10 cellular contexts compared by ENCODE assay signal in the genomic region with DNA sequence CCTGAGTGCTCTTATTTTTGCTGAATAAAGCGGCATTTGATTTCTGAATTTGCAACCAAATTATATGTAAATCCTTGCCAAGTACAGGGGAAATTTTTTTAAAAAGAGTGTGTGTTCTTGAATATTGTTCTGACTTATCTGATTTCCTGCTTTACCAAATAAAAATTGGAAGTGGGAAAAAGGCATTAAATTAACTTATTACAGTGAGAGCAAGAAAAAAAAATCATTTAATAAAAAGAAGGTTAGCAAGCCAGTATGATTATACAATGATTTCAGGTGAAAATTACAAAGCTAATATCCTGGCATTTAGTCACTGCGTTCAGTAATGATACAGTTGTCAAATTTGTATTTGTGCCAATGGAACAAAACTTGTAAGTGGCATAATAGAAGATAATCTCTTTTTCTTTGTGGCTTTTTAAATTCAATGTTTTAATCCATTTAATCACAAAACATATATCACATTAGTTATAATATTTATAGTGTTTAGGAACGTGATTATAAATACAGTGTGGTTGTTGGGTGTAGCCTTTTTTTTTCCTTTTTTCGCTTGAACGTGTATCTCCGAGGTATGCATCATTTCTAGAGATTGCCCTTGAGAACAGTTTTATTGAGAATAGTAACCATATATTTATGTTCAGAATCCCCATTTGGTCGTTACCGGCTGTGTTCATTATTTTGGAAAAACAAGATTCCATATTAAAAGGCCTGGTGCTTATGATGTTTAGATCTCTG.
A peak's percentile ranks its signal among the peaks of the same experiment; 100 is the strongest.
DNase-seq lines count a peak whose midpoint lies in the region; ATAC-seq, FAIRE-seq and TF ChIP-seq lines count a peak whose summit lies in the region.
"Had no signal": no experiment of that assay in that cellular context is flagged by ENCODE, and none has a peak within 500 bp of the region (broad histone marks: within the 10 kb centered on the region; RNA-seq: fewer than 3 reads in every experiment).

No MANE protein-coding gene starts in this region.

- H3K9me3 Mint-ChIP-seq in activated CD8-positive, alpha-beta memory T cell treated with anti-CD3 and anti-CD28 coated beads, Interleukin-2, amount 10 ng/mL, durations not matched to agents 7 days and 5 days (ENCODE audit: low read depth), result no peaks in the 10 kb centered on the region
- H3K9me3 Mint-ChIP-seq in activated CD8-positive, alpha-beta T cell treated with anti-CD3 and anti-CD28 coated beads, Interleukin-2, amount 10 ng/mL, durations not matched to agents 7 days and 5 days (ENCODE audit: insufficient read depth), result no peaks in the 10 kb centered on the region
- H3K9me3 Mint-ChIP-seq: H9 had no signal

- ATAC-seq in activated CD8-positive, alpha-beta memory T cell treated with anti-CD3 and anti-CD28 coated beads, Interleukin-2, amount 10 ng/mL, durations not matched to agents 7 days and 5 days, result no peak
- no peak for ATAC-seq in activated CD8-positive, alpha-beta T cell treated with anti-CD3 and anti-CD28 coated beads, Interleukin-2, amount 10 ng/mL, durations not matched to agents 7 days and 5 days
- ATAC-seq in thoracic aorta (ENCODE audit: insufficient number of reproducible peaks, low FRiP score, low read depth) (no peak), HG02852 (IDR thresholded peaks at IDR 0.05; ENCODE audit: unreplicated experiment) (no peak)

- peaks cover 19% of the 10 kb centered on the region for H3K4me1 Mint-ChIP-seq in activated CD8-positive, alpha-beta memory T cell treated with anti-CD3 and anti-CD28 coated beads, Interleukin-2, amount 10 ng/mL, durations not matched to agents 7 days and 5 days
- H3K4me1 Mint-ChIP-seq in activated CD8-positive, alpha-beta T cell treated with anti-CD3 and anti-CD28 coated beads, Interleukin-2, amount 10 ng/mL, durations not matched to agents 7 days and 5 days (ENCODE audit: low read depth), result peaks cover 21% of the 10 kb centered on the region

- no peak for FAIRE-seq in kidney (lab: Jason Lieb, UNC)

- H3K36me3 ChIP-seq in kidney (ENCODE audit: control insufficient read depth in 1 of 2, insufficient read depth in 2 of 2, low read length in 2 of 2) (peaks cover 0 to 5% of the 10 kb centered on the region in 2 donors), thoracic aorta (no peaks in the 10 kb centered on the region)

- no peak for TF ChIP-seq CTCF in kidney (IDR thresholded peaks at IDR 0.05; ENCODE audit: borderline replicate concordance, extremely low read depth, insufficient read depth)
- TF ChIP-seq CTCF in thoracic aorta (IDR thresholded peaks at IDR 0.05), result no peak

- H3K36me3 Mint-ChIP-seq in activated CD8-positive, alpha-beta memory T cell treated with anti-CD3 and anti-CD28 coated beads, Interleukin-2, amount 10 ng/mL, durations not matched to agents 7 days and 5 days, result no peaks in the 10 kb centered on the region
- H3K36me3 Mint-ChIP-seq in activated CD8-positive, alpha-beta T cell treated with anti-CD3 and anti-CD28 coated beads, Interleukin-2, amount 10 ng/mL, durations not matched to agents 7 days and 5 days (ENCODE audit: low read depth), result no peaks in the 10 kb centered on the region

- peak overlapping the region; percentile 78 for H3K4me3 Mint-ChIP-seq in activated CD8-positive, alpha-beta memory T cell treated with anti-CD3 and anti-CD28 coated beads, Interleukin-2, amount 10 ng/mL, durations not matched to agents 7 days and 5 days
- H3K4me3 Mint-ChIP-seq in activated CD8-positive, alpha-beta T cell treated with anti-CD3 and anti-CD28 coated beads, Interleukin-2, amount 10 ng/mL, durations not matched to agents 7 days and 5 days, result no peak overlapping the region

- intact Hi-C loops in kidney (cut with DNase I), result no loop called here

- no peaks in the 10 kb centered on the region for H3K9me3 ChIP-seq in kidney (ENCODE audit: control insufficient read depth in 1 of 2, low read length in 2 of 2)
- H3K9me3 ChIP-seq in thoracic aorta, result no peaks in the 10 kb centered on the region

- H3K27me3 Mint-ChIP-seq in activated CD8-positive, alpha-beta memory T cell treated with anti-CD3 and anti-CD28 coated beads, Interleukin-2, amount 10 ng/mL, durations not matched to agents 7 days and 5 days, result peaks cover 24% of the 10 kb centered on the region
- H3K27me3 Mint-ChIP-seq in activated CD8-positive, alpha-beta T cell treated with anti-CD3 and anti-CD28 coated beads, Interleukin-2, amount 10 ng/mL, durations not matched to agents 7 days and 5 days (ENCODE audit: low read depth), result peaks cover 3% of the 10 kb centered on the region

- H3K4me1 ChIP-seq in kidney (ENCODE audit: control insufficient read depth in 1 of 2, insufficient read depth in 1 of 2, low read depth in 1 of 2, low read length in 2 of 2) (peaks cover 10 to 23% of the 10 kb centered on the region in 2 donors), thoracic aorta (ENCODE audit: control insufficient read depth in 1 of 2, low read depth in 2 of 2) (peaks cover 34 to 58% of the 10 kb centered on the region in 2 donors)

- CTCF ChIA-PET in activated CD8-positive, alpha-beta memory T cell treated with anti-CD3 and anti-CD28 coated beads, Interleukin-2, amount 10 ng/mL, durations not matched to agents 7 days and 5 days (lab: Charles Lee), result no interaction called here
- CTCF ChIA-PET in activated CD8-positive, alpha-beta T cell treated with anti-CD3 and anti-CD28 coated beads, Interleukin-2, amount 10 ng/mL, durations not matched to agents 7 days and 5 days (lab: Charles Lee), result interaction anchor here (2.2 to 2.9 kb wide), 2 partner anchors 32 to 62 kb away, joined by 8 to 23 read pairs; no protein-coding TSS in a partner anchor

- peak overlapping the region; percentile 35 to 81 for H3K4me3 ChIP-seq in kidney (ENCODE audit: low read length in 2 of 2)
- peak overlapping the region; percentile 90 for H3K4me3 ChIP-seq in thoracic aorta

- POLR2A ChIA-PET in activated CD8-positive, alpha-beta T cell treated with anti-CD3 and anti-CD28 coated beads, Interleukin-2, amount 10 ng/mL, durations not matched to agents 7 days and 5 days (lab: Charles Lee), result interaction anchor here (1.9 kb wide), 1 partner anchor 32 kb away, joined by 7 read pairs; no protein-coding TSS in a partner anchor

- no peaks in the 10 kb centered on the region for H3K27me3 ChIP-seq in thoracic aorta (replicated peaks; ENCODE audit: insufficient read depth)

- H3K27ac ChIP-seq in kidney (ENCODE audit: low read depth in 2 of 2, low read length in 2 of 2) (peak overlapping the region; percentile 97 to 99), thoracic aorta (peak overlapping the region; percentile 97 to 98)

- H3K27ac Mint-ChIP-seq in activated CD8-positive, alpha-beta memory T cell treated with anti-CD3 and anti-CD28 coated beads, Interleukin-2, amount 10 ng/mL, durations not matched to agents 7 days and 5 days, result no peak overlapping the region
- H3K27ac Mint-ChIP-seq in activated CD8-positive, alpha-beta T cell treated with anti-CD3 and anti-CD28 coated beads, Interleukin-2, amount 10 ng/mL, durations not matched to agents 7 days and 5 days, result peak overlapping the region; percentile 69
- H3K27ac Mint-ChIP-seq: H9 had no signal

- H3K9ac ChIP-seq in kidney (ENCODE audit: low read length in 2 of 2), result peak overlapping the region; percentile 87 to 91

- no peak for DNase-seq in activated CD8-positive, alpha-beta memory T cell treated with anti-CD3 and anti-CD28 coated beads, Interleukin-2, amount 10 ng/mL, durations not matched to agents 7 days and 5 days
- no peak for DNase-seq in activated CD8-positive, alpha-beta memory T cell treated with anti-CD3 and anti-CD28 coated beads, Interleukin-2, amount 50 U/mL, for 48 hours
- DNase-seq in activated CD8-positive, alpha-beta T cell treated with anti-CD3 and anti-CD28 coated beads, Interleukin-2, amount 10 ng/mL, durations not matched to agents 7 days and 5 days, result no peak
- DNase-seq in kidney (no peak), thoracic aorta (ENCODE audit: low spot score) (no peak), NCI-H187 (lab: John Stamatoyannopoulos, UW) (no peak), DMS79 (lab: John Stamatoyannopoulos, UW) (no peak)
- DNase-seq: H9, NCI-H774 had no signal
